13 cellular contexts compared by ENCODE assay signal in genomic region chr2:30255466-30256408, GRCh38. TPM values are rescaled to one million over a fixed set of nuclear protein-coding genes. Genes with fewer than 3 reads are reported as not detected.
DNase-seq lines count a peak whose midpoint lies in the region; ATAC-seq and TF ChIP-seq lines count a peak whose summit lies in the region.
"Had no signal": no experiment of that assay in that cellular context is flagged by ENCODE, and none has a peak within 500 bp of the region (broad histone marks: within the 10 kb centered on the region; RNA-seq: fewer than 3 reads in every experiment).

No MANE protein-coding gene starts in this region.

- no peaks in the 10 kb centered on the region for H3K9me3 ChIP-seq in gastroesophageal sphincter
- H3K9me3 ChIP-seq in stomach, result no peaks in the 10 kb centered on the region
- H3K9me3 ChIP-seq: ovary had no signal

- peaks cover 71% of the 10 kb centered on the region for H3K4me1 Mint-ChIP-seq in T-helper 1 cell treated with Interleukin-12 subunit alpha and Interleukin-12 subunit beta and Interleukin-4 antibody, amounts not matched to agents 30 μg/mL and 1 μg/mL, for 36 hours (ENCODE audit: low read depth)
- H3K4me1 Mint-ChIP-seq in stimulated activated naive B cell treated with anti-CD40 and anti-IgM and Interleukin-4, amounts not matched to agents 10 μg/mL and 1 μg/mL and 100 μg/mL, for 72 hours, result peaks cover 43 to 75% of the 10 kb centered on the region in 2 donors

- no peak for TF ChIP-seq CTCF in gastroesophageal sphincter (IDR thresholded peaks at IDR 0.05)
- TF ChIP-seq CTCF in stomach (IDR thresholded peaks at IDR 0.05), result no peak

- DNase-seq in T-helper 1 cell (no peak), NCI-H510A (lab: John Stamatoyannopoulos, UW) (peak; percentile 28), nucleus accumbens (lab: John Stamatoyannopoulos, UW) (no peak), GOT3 (lab: John Stamatoyannopoulos, UW) (no peak), stomach (no peak)
- no peak for DNase-seq in stimulated activated naive B cell treated with anti-CD40 and anti-IgM and Interleukin-4, amounts not matched to agents 10 μg/mL and 1 μg/mL and 100 μg/mL, for 72 hours
- DNase-seq: ACHN; activated CD4-positive, alpha-beta T cell treated with anti-CD3 and anti-CD28 coated beads for 1 hour; ovary had no signal

- H3K36me3 ChIP-seq in gastroesophageal sphincter (peaks cover 0 to 45% of the 10 kb centered on the region in 2 donors), stomach (peaks cover 18 to 38% (median 33%) of the 10 kb centered on the region in 4 donors)
- H3K36me3 ChIP-seq: ovary had no signal

- H3K27ac Mint-ChIP-seq in T-helper 1 cell treated with Interleukin-12 subunit alpha and Interleukin-12 subunit beta and Interleukin-4 antibody, amounts not matched to agents 30 μg/mL and 1 μg/mL, for 36 hours, result peak overlapping the region; percentile 58
- peak overlapping the region; percentile 56 for H3K27ac Mint-ChIP-seq in stimulated activated naive B cell treated with anti-CD40 and anti-IgM and Interleukin-4, amounts not matched to agents 10 μg/mL and 1 μg/mL and 100 μg/mL, for 72 hours

- intact Hi-C loops in stomach (cut with DNase I; ENCODE audit: low total_unique reads), result no loop called here

- peaks cover 57% of the 10 kb centered on the region for H3K36me3 Mint-ChIP-seq in T-helper 1 cell treated with Interleukin-12 subunit alpha and Interleukin-12 subunit beta and Interleukin-4 antibody, amounts not matched to agents 30 μg/mL and 1 μg/mL, for 36 hours (ENCODE audit: low read depth)
- H3K36me3 Mint-ChIP-seq in stimulated activated naive B cell treated with anti-CD40 and anti-IgM and Interleukin-4, amounts not matched to agents 10 μg/mL and 1 μg/mL and 100 μg/mL, for 72 hours, result peaks cover 39 to 49% of the 10 kb centered on the region in 2 donors

- H3K27me3 ChIP-seq in gastroesophageal sphincter, result no peaks in the 10 kb centered on the region
- H3K27me3 ChIP-seq in stomach, result no peaks in the 10 kb centered on the region
- H3K27me3 ChIP-seq: ovary had no signal

- no peaks in the 10 kb centered on the region for H3K27me3 Mint-ChIP-seq in T-helper 1 cell treated with Interleukin-12 subunit alpha and Interleukin-12 subunit beta and Interleukin-4 antibody, amounts not matched to agents 30 μg/mL and 1 μg/mL, for 36 hours (ENCODE audit: low read depth)
- no peaks in the 10 kb centered on the region for H3K27me3 Mint-ChIP-seq in stimulated activated naive B cell treated with anti-CD40 and anti-IgM and Interleukin-4, amounts not matched to agents 10 μg/mL and 1 μg/mL and 100 μg/mL, for 72 hours

- TF ChIP-seq POLR2A in gastroesophageal sphincter (IDR thresholded peaks at IDR 0.05), result no peak
- no peak for TF ChIP-seq POLR2A in stomach (IDR thresholded peaks at IDR 0.05)

- no peak overlapping the region for H3K4me3 Mint-ChIP-seq in T-helper 1 cell treated with Interleukin-12 subunit alpha and Interleukin-12 subunit beta and Interleukin-4 antibody, amounts not matched to agents 30 μg/mL and 1 μg/mL, for 36 hours
- H3K4me3 Mint-ChIP-seq in stimulated activated naive B cell treated with anti-CD40 and anti-IgM and Interleukin-4, amounts not matched to agents 10 μg/mL and 1 μg/mL and 100 μg/mL, for 72 hours, result no peak overlapping the region

- H3K4me1 ChIP-seq in gastroesophageal sphincter, result peaks cover 6 to 57% (median 32%) of the 10 kb centered on the region in 3 donors
- peaks cover 21 to 54% (median 32%) of the 10 kb centered on the region in 4 donors for H3K4me1 ChIP-seq in stomach

- peaks cover 8% of the 10 kb centered on the region for H3K9me3 Mint-ChIP-seq in T-helper 1 cell treated with Interleukin-12 subunit alpha and Interleukin-12 subunit beta and Interleukin-4 antibody, amounts not matched to agents 30 μg/mL and 1 μg/mL, for 36 hours
- H3K9me3 Mint-ChIP-seq in stimulated activated naive B cell treated with anti-CD40 and anti-IgM and Interleukin-4, amounts not matched to agents 10 μg/mL and 1 μg/mL and 100 μg/mL, for 72 hours, result peaks cover 4 to 5% of the 10 kb centered on the region in 2 donors

- ATAC-seq in gastroesophageal sphincter, result no peak
- no peak for ATAC-seq in stimulated activated naive B cell treated with anti-CD40 and anti-IgM and Interleukin-4, amounts not matched to agents 10 μg/mL and 1 μg/mL and 100 μg/mL, for 72 hours (replicated peaks)
- ATAC-seq: esophagus mucosa had no signal

- H3K4me3 ChIP-seq in gastroesophageal sphincter (no peak overlapping the region), stomach (no peak overlapping the region)
- H3K4me3 ChIP-seq: ovary had no signal

- no peak for TF ChIP-seq EP300 in gastroesophageal sphincter (IDR thresholded peaks at IDR 0.05)
- TF ChIP-seq EP300 in stomach (IDR thresholded peaks at IDR 0.05), result no peak

- H3K27ac ChIP-seq in gastroesophageal sphincter (peak overlapping the region in 3 of 4 donors; percentile 18 to 76 (median 42)), stomach (peak overlapping the region in 2 of 5 donors; percentile 17 to 81)
- H3K27ac ChIP-seq: HL-60, ovary had no signal

- 66% methylated on average over 3 of the region's 8 CpGs; no CpG with 5 or more reads in 1 of the 2 donors for WGBS in gastroesophageal sphincter (ENCODE audit: low coverage in 1 of 2), 2 donors
- WGBS in stomach, 5 donors, result 61 to 74% (median 70%) methylated on average over 8 of the region's 8 CpGs

RNA-seq across cellular contexts. Expression of gene LBH, which starts 24.4 kb away (rescaled TPM):
- total RNA-seq in gastroesophageal sphincter (100 to 1,000 TPM in 3 of 4 donors, 10 to 100 TPM in 1; 62.3 to 509 (median 348) TPM), stomach (10 to 100 TPM in 4 of 5 donors, 1 to 10 TPM in 1; 7.1 to 39.8 (median 18.5) TPM)
- polyA plus RNA-seq in stomach, result 10 to 100 TPM in 2 of 3 donors, 1 to 10 TPM in 1; 6.6 to 18.5 (median 15.4) TPM
